2 cellular contexts compared by ENCODE assay signal in the genomic region with DNA sequence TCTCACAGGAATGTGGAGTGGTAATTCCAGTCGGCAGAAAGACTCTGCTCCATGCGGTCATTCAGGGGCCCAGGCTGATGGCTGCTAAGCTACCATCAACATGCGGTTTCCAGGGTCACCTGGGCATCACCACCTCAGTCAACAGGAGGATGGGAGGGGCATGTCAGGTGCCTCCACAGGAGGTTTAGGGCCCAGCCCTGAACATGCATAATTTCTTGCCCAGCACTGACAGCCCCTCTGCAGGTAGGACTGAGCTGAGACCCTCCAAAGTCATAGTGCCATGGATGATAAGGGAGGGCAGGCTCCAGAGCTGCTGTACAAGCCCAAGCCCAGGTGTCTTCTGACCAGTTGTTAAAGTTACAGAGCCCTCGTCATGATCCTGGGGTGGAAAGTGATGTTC.
TF ChIP-seq lines count a peak whose summit lies in the region.

No MANE protein-coding gene starts in this region.

TF ChIP-seq in H1, 55 proteins besides CTCF, POLR2A, EP300 and RAD21 (continued from another document):
- TF ChIP-seq, protein P1, sequence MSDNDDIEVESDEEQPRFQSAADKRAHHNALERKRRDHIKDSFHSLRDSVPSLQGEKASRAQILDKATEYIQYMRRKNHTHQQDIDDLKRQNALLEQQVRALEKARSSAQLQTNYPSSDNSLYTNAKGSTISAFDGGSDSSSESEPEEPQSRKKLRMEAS (IDR thresholded peaks at IDR 0.05), result no peak
- no peak for TF ChIP-seq BACH1 (IDR thresholded peaks at IDR 0.05; ENCODE audit: low read length)
- no peak for TF ChIP-seq ZNF274 (IDR thresholded peaks at IDR 0.05; ENCODE audit: borderline replicate concordance, extremely low read depth, low read length)
- no peak for TF ChIP-seq KDM4A (IDR thresholded peaks at IDR 0.05; ENCODE audit: low read depth, low read length, severe bottlenecking)
- no peak for TF ChIP-seq SP2 (IDR thresholded peaks at IDR 0.05; ENCODE audit: low read length)
- TF ChIP-seq CHD1 (IDR thresholded peaks at IDR 0.05; ENCODE audit: low read depth, low read length), result no peak
- no peak for TF ChIP-seq RBBP5 (IDR thresholded peaks at IDR 0.05; ENCODE audit: borderline replicate concordance, low read depth, low read length)
- TF ChIP-seq PHF8 (conservative IDR thresholded peaks at IDR 0.05; ENCODE audit: low read depth, low read length), result no peak
- no peak for TF ChIP-seq NRF1 (IDR thresholded peaks at IDR 0.05; ENCODE audit: low read depth, low read length)
- TF ChIP-seq SP4 (IDR thresholded peaks at IDR 0.05; ENCODE audit: low read length), result no peak
- TF ChIP-seq KDM5A (IDR thresholded peaks at IDR 0.05; ENCODE audit: low read length), result no peak
- TF ChIP-seq BCL11A (IDR thresholded peaks at IDR 0.05; ENCODE audit: low read depth in 2 of 2, low read length in 2 of 2), result no peak
- TF ChIP-seq TAF1 (IDR thresholded peaks at IDR 0.05; ENCODE audit: low read depth, low read length), result no peak

TF ChIP-seq in HEK293T, 16 proteins besides CTCF, POLR2A, EP300 and RAD21 (continued from another document):
- TF ChIP-seq, protein P2, sequence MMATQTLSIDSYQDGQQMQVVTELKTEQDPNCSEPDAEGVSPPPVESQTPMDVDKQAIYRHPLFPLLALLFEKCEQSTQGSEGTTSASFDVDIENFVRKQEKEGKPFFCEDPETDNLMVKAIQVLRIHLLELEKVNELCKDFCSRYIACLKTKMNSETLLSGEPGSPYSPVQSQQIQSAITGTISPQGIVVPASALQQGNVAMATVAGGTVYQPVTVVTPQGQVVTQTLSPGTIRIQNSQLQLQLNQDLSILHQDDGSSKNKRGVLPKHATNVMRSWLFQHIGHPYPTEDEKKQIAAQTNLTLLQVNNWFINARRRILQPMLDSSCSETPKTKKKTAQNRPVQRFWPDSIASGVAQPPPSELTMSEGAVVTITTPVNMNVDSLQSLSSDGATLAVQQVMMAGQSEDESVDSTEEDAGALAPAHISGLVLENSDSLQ (IDR thresholded peaks at IDR 0.05), result no peak
- TF ChIP-seq ELF4 (IDR thresholded peaks at IDR 0.05) (no peak), BHLHE40 (IDR thresholded peaks at IDR 0.05; ENCODE audit: borderline replicate concordance) (no peak), FOXA1 (IDR thresholded peaks at IDR 0.05) (no peak), FOXM1 (IDR thresholded peaks at IDR 0.05; ENCODE audit: borderline replicate concordance) (no peak), L3MBTL2 (conservative IDR thresholded peaks at IDR 0.05) (no peak), CTBP1 (IDR thresholded peaks at IDR 0.05; ENCODE audit: borderline replicate concordance) (no peak), LEF1 (IDR thresholded peaks at IDR 0.05; ENCODE audit: borderline replicate concordance) (no peak), ARNT (IDR thresholded peaks at IDR 0.05) (no peak), HDGF (IDR thresholded peaks at IDR 0.05; ENCODE audit: borderline replicate concordance) (no peak)
TF ChIP-seq in HEK293T: peak in this region for 0.
